9 cellular contexts compared by ENCODE assay signal in the genomic region with DNA sequence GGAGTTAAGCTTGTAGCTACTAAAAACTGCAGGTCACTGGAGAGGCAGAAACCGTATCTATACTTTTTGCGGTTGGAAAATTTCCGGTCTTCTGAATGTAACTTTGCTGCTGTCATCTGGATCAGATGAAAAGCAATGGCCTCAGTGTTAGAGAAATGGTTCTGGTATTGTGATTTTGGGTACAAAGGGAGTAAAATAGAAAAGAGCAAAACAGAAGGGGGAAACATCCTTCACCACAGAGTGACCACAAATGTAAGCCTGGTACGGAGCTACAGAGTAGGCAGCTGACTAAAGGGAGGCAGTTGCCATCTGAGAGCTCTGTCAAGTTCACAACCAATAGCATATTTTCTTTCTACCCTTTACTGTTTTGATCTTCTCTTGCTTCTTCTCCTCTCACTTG. TPM values are rescaled to one million over a fixed set of nuclear protein-coding genes. Genes with fewer than 3 reads are reported as not detected.
DNase-seq lines count a peak whose midpoint lies in the region; ATAC-seq and TF ChIP-seq lines count a peak whose summit lies in the region.
"Had no signal": no experiment of that assay in that cellular context is flagged by ENCODE, and none has a peak within 500 bp of the region (broad histone marks: within the 10 kb centered on the region; RNA-seq: fewer than 3 reads in every experiment).

No MANE protein-coding gene starts in this region.

- H3K9me3 ChIP-seq in Peyer's patch (no peaks in the 10 kb centered on the region), testis (no peaks in the 10 kb centered on the region), tibial artery (no peaks in the 10 kb centered on the region)

- H3K36me3 ChIP-seq in Peyer's patch = no peaks in the 10 kb centered on the region
- no peaks in the 10 kb centered on the region for H3K36me3 ChIP-seq in testis (ENCODE audit: low read depth, missing control alignments)
- H3K36me3 ChIP-seq in tibial artery = no peaks in the 10 kb centered on the region

- no peaks in the 10 kb centered on the region for H3K27me3 Mint-ChIP-seq in naive thymus-derived CD8-positive, alpha-beta T cell
- peaks cover 7% of the 10 kb centered on the region for H3K27me3 Mint-ChIP-seq in chondrocyte (ENCODE audit: low read depth)

- intact Hi-C loops in testis (cut with DNase I; ENCODE audit: low total_unique reads) (no loop called here), tibial artery (cut with DNase I; ENCODE audit: low total_unique reads) (no loop called here)

- ATAC-seq in GM19025 (IDR thresholded peaks at IDR 0.05; ENCODE audit: low read depth, unreplicated experiment) = peak; percentile 82
- peak; percentile 81 for ATAC-seq in HG02840 (IDR thresholded peaks at IDR 0.05; ENCODE audit: low FRiP score, unreplicated experiment)
- peak; percentile 87 to 89 for ATAC-seq in naive thymus-derived CD8-positive, alpha-beta T cell

- no peak for TF ChIP-seq POLR2A in Peyer's patch (IDR thresholded peaks at IDR 0.05)
- no peak for TF ChIP-seq POLR2A in testis (IDR thresholded peaks at IDR 0.05)

- peaks cover 15 to 32% (median 25%) of the 10 kb centered on the region in 3 donors for H3K36me3 Mint-ChIP-seq in naive thymus-derived CD8-positive, alpha-beta T cell
- H3K36me3 Mint-ChIP-seq in chondrocyte (ENCODE audit: low read depth) = peaks cover 1% of the 10 kb centered on the region

- TF ChIP-seq CTCF in Peyer's patch (IDR thresholded peaks at IDR 0.05) (no peak), testis (IDR thresholded peaks at IDR 0.05) (no peak), chondrocyte (IDR thresholded peaks at IDR 0.05) (no peak), tibial artery (IDR thresholded peaks at IDR 0.05) (no peak)

- H3K4me3 Mint-ChIP-seq in naive thymus-derived CD8-positive, alpha-beta T cell = no peak overlapping the region
- no peak overlapping the region for H3K4me3 Mint-ChIP-seq in chondrocyte (ENCODE audit: unreplicated experiment)

- H3K4me3 ChIP-seq in Peyer's patch = no peak overlapping the region
- no peak overlapping the region for H3K4me3 ChIP-seq in testis
- no peak overlapping the region for H3K4me3 ChIP-seq in tibial artery

- H3K4me1 ChIP-seq in Peyer's patch (no peaks in the 10 kb centered on the region), testis (no peaks in the 10 kb centered on the region), tibial artery (no peaks in the 10 kb centered on the region)

- H3K27ac Mint-ChIP-seq in naive thymus-derived CD8-positive, alpha-beta T cell = no peak overlapping the region
- H3K27ac Mint-ChIP-seq in chondrocyte (ENCODE audit: unreplicated experiment) = no peak overlapping the region

- POLR2A ChIA-PET in naive thymus-derived CD8-positive, alpha-beta T cell (lab: Charles Lee) = interaction anchor here (0.7 to 2.5 kb wide), 6 partner anchors 17 to 222 kb away, joined by 3 to 10 read pairs (median 4); no protein-coding TSS in a partner anchor

- H3K27me3 ChIP-seq in Peyer's patch (no peaks in the 10 kb centered on the region), testis (no peaks in the 10 kb centered on the region), tibial artery (no peaks in the 10 kb centered on the region)

- no peaks in the 10 kb centered on the region for H3K9me3 Mint-ChIP-seq in naive thymus-derived CD8-positive, alpha-beta T cell
- no peaks in the 10 kb centered on the region for H3K9me3 Mint-ChIP-seq in chondrocyte (ENCODE audit: low read depth)

- peaks cover 0 to 40% (median 34%) of the 10 kb centered on the region in 4 donors for H3K4me1 Mint-ChIP-seq in naive thymus-derived CD8-positive, alpha-beta T cell
- peaks cover 4% of the 10 kb centered on the region for H3K4me1 Mint-ChIP-seq in chondrocyte (ENCODE audit: low read depth)

- H3K27ac ChIP-seq in Peyer's patch = peak overlapping the region in 3 of 4 donors; percentile 22 to 62 (median 29)
- no peak overlapping the region for H3K27ac ChIP-seq in testis
- no peak overlapping the region for H3K27ac ChIP-seq in tibial artery

- DNase-seq in Peyer's patch (peak in 2 of 3 donors; percentile 56 to 74), testis (no peak), NCI-H226 (no peak), chondrocyte (ENCODE audit: low spot score) (no peak), tibial artery (no peak)
- peak; percentile 22 to 90 (median 73) for DNase-seq in naive thymus-derived CD8-positive, alpha-beta T cell

- 79 to 98% methylated on average over 4 of the region's 4 CpGs for WGBS in testis, 2 donors

RNA-seq across cellular contexts. Expression of gene CD96, which starts 5.6 kb away (rescaled TPM):
- total RNA-seq in Peyer's patch = 10 to 100 TPM in 3 of 4 donors, 1 to 10 TPM in 1; 4.3 to 15.7 (median 11.3) TPM
- 100 to 1,000 TPM; 316 to 330 TPM for total RNA-seq in naive thymus-derived CD8-positive, alpha-beta T cell
- 100 to 1,000 TPM; 258 to 291 (median 265) TPM for polyA plus RNA-seq in naive thymus-derived CD8-positive, alpha-beta T cell
- total RNA-seq in testis = under 1 TPM; 0.16 to 0.99 TPM
- polyA plus RNA-seq in testis (ENCODE audit: insufficient read depth, low read depth, low replicate concordance) = 1.5 TPM
- total RNA-seq in chondrocyte = 0.17 to 0.27 TPM (median 0.23 TPM) in 3 replicates
- total RNA-seq: NCI-H460 had no signal

RNA-seq across cellular contexts. Expression of gene ZBED2, which starts 47.5 kb away (rescaled TPM):
- not detected for total RNA-seq in Peyer's patch
- under 1 TPM in 1 of 2 experiments, not detected in 1; 0.16 TPM for total RNA-seq in naive thymus-derived CD8-positive, alpha-beta T cell
- polyA plus RNA-seq in naive thymus-derived CD8-positive, alpha-beta T cell = 1 to 10 TPM in 2 of 3 donors, under 1 TPM in 1; 0.30 to 1.9 (median 1.1) TPM
- total RNA-seq in testis = not detected
- polyA plus RNA-seq in testis (ENCODE audit: insufficient read depth, low read depth, low replicate concordance) = 2.0 TPM
- total RNA-seq in chondrocyte = not detected in 3 replicates
- total RNA-seq: NCI-H460 had no signal

Comparison
In these comparisons a context has a peak if more than half of its experiments do, and no peak if none do; other contexts are left out.
1. DNase-seq: peak in Peyer's patch (2 of 3) and naive thymus-derived CD8-positive, alpha-beta T cell (10 of 10); none in testis (single experiment), NCI-H226 (single experiment), chondrocyte (single experiment) and tibial artery (0 of 2).
2. H3K27ac ChIP-seq: peak in Peyer's patch (3 of 4); none in testis (0 of 2) and tibial artery (0 of 2).
3. RNA of gene CD96, which starts 5.6 kb away (total RNA-seq): 316 to 330 TPM in naive thymus-derived CD8-positive, alpha-beta T cell; 4.3 to 15.7 TPM in Peyer's patch, 0.16 to 0.99 TPM in testis and 0.17 to 0.27 TPM in chondrocyte; every median in the first group is over 10 times any median in the second.
4. Peak in every context shown above with its lines, with median percentiles within 50 percentile points of each other: ATAC-seq.